Comparison of ENCODE assay signal across 12 cellular contexts in the genomic region with DNA sequence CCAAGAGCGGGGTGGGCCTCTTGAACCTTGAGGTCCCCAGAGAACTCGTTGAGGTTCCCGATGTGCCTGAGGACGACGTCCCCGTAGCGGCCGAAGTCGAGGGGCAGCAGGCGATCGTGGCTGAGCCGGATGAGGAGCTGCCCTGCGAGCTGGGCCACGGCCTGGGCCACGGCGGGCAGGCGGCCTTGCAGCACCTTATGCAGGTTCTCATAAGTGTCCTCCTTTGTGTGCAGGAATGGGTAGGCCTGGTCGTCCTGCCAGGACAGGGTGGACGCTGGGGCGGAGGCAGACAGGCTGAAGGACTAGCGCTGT. TPM values are rescaled to one million over a fixed set of nuclear protein-coding genes. Genes with fewer than 3 reads are reported as not detected.
DNase-seq lines count a peak whose midpoint lies in the region; ATAC-seq and TF ChIP-seq lines count a peak whose summit lies in the region.
"Had no signal": no experiment of that assay in that cellular context is flagged by ENCODE, and none has a peak within 500 bp of the region (broad histone marks: within the 10 kb centered on the region; RNA-seq: fewer than 3 reads in every experiment).

No MANE protein-coding gene starts in this region.

- H3K36me3 Mint-ChIP-seq in activated T-cell treated with anti-CD3 and anti-CD28 coated beads, Interleukin-2, amount 50 U/mL, for 4 hours (ENCODE audit: insufficient read depth): peaks cover 1% of the 10 kb centered on the region
- H3K36me3 Mint-ChIP-seq in glutamatergic neuron (ENCODE audit: unreplicated experiment): no peaks in the 10 kb centered on the region

- no peak for TF ChIP-seq CTCF in OCI-LY3 (IDR thresholded peaks at IDR 0.05; ENCODE audit: low read depth, low read length)
- no peak for TF ChIP-seq CTCF in glutamatergic neuron (IDR thresholded peaks at IDR 0.05; ENCODE audit: partially characterized antibody, unreplicated experiment)

- no peak for DNase-seq in activated T-cell treated with anti-CD3 and anti-CD28 coated beads, Interleukin-2, amount 50 U/mL, for 4 hours
- DNase-seq in activated T-cell treated with anti-CD3 and anti-CD28 coated beads for 4 hours: no peak
- no peak for DNase-seq in glutamatergic neuron
- no peak for DNase-seq in stimulated activated naive CD8-positive, alpha-beta T cell treated with anti-CD3 and anti-CD28 coated beads, Interleukin-15, amount 100 ng/mL, for 72 hours
- no peak for DNase-seq in activated effector memory CD4-positive, alpha-beta T cell treated with anti-CD3 and anti-CD28 coated beads, Interleukin-2, amount 50 U/mL, for 16 hours
- no peak for DNase-seq in GOT3 (lab: John Stamatoyannopoulos, UW)
- DNase-seq in SK-N-DZ (ENCODE audit: low spot score): no peak
- DNase-seq: NCI-H2107 had no signal

- no peaks in the 10 kb centered on the region for H3K79me2 ChIP-seq in OCI-LY3 (ENCODE audit: low read length)

- no peak overlapping the region for H2AFZ ChIP-seq in OCI-LY3 (ENCODE audit: low read depth, low read length)

- H3K4me3 ChIP-seq in OCI-LY3 (ENCODE audit: low read length): peak overlapping the region; percentile 88

- no peaks in the 10 kb centered on the region for H3K9me3 Mint-ChIP-seq in activated T-cell treated with anti-CD3 and anti-CD28 coated beads, Interleukin-2, amount 50 U/mL, for 4 hours
- H3K9me3 Mint-ChIP-seq in glutamatergic neuron (ENCODE audit: unreplicated experiment): peaks cover 5% of the 10 kb centered on the region
- no peaks in the 10 kb centered on the region for H3K9me3 Mint-ChIP-seq in stimulated activated naive CD8-positive, alpha-beta T cell treated with anti-CD3 and anti-CD28 coated beads, Interleukin-15, amount 100 ng/mL, for 72 hours

- ATAC-seq in activated T-cell treated with anti-CD3 and anti-CD28 coated beads, Interleukin-2, amount 50 U/mL, for 4 hours: no peak
- ATAC-seq in stimulated activated naive CD8-positive, alpha-beta T cell treated with anti-CD3 and anti-CD28 coated beads, Interleukin-15, amount 100 ng/mL, for 72 hours: no peak

- H3K4me1 Mint-ChIP-seq in activated T-cell treated with anti-CD3 and anti-CD28 coated beads, Interleukin-2, amount 50 U/mL, for 4 hours (ENCODE audit: low read depth): peaks cover 22% of the 10 kb centered on the region
- no peaks in the 10 kb centered on the region for H3K4me1 Mint-ChIP-seq in glutamatergic neuron (ENCODE audit: low read depth, unreplicated experiment)
- peaks cover 61% of the 10 kb centered on the region for H3K4me1 Mint-ChIP-seq in stimulated activated naive CD8-positive, alpha-beta T cell treated with anti-CD3 and anti-CD28 coated beads, Interleukin-15, amount 100 ng/mL, for 72 hours

- H3K27ac Mint-ChIP-seq in glutamatergic neuron (ENCODE audit: unreplicated experiment): no peak overlapping the region
- H3K27ac Mint-ChIP-seq in stimulated activated naive CD8-positive, alpha-beta T cell treated with anti-CD3 and anti-CD28 coated beads, Interleukin-15, amount 100 ng/mL, for 72 hours: peak overlapping the region in 1 of 2 donors; percentile 88

- H3K4me2 ChIP-seq in OCI-LY3 (ENCODE audit: low read length): peak overlapping the region; percentile 99

- H3K4me1 ChIP-seq in OCI-LY3 (ENCODE audit: low read length): peaks cover 12% of the 10 kb centered on the region; the same call in 1 of the 2 replicates

- H3K9ac ChIP-seq in OCI-LY3 (ENCODE audit: low read length): peak overlapping the region; percentile 72; the same call in 1 of the 2 replicates

- no peaks in the 10 kb centered on the region for H3K36me3 ChIP-seq in OCI-LY3 (replicated peaks; ENCODE audit: low read depth, low read length)
- H3K36me3 ChIP-seq: thoracic aorta had no signal

- H3K27ac ChIP-seq in OCI-LY3 (ENCODE audit: low read length): no peak overlapping the region
- H3K27ac ChIP-seq: thoracic aorta had no signal

- no peaks in the 10 kb centered on the region for H3K27me3 Mint-ChIP-seq in activated T-cell treated with anti-CD3 and anti-CD28 coated beads, Interleukin-2, amount 50 U/mL, for 4 hours (ENCODE audit: low read depth)
- peaks cover 15% of the 10 kb centered on the region for H3K27me3 Mint-ChIP-seq in glutamatergic neuron (ENCODE audit: unreplicated experiment)
- no peaks in the 10 kb centered on the region for H3K27me3 Mint-ChIP-seq in stimulated activated naive CD8-positive, alpha-beta T cell treated with anti-CD3 and anti-CD28 coated beads, Interleukin-15, amount 100 ng/mL, for 72 hours

- H4K20me1 ChIP-seq in OCI-LY3 (ENCODE audit: insufficient read depth, low read length): no peaks in the 10 kb centered on the region

- no peaks in the 10 kb centered on the region for H3K27me3 ChIP-seq in OCI-LY3 (ENCODE audit: low read depth, low read length)

- H3K9me3 ChIP-seq in OCI-LY3 (ENCODE audit: insufficient read depth, low read length): no peaks in the 10 kb centered on the region
- H3K9me3 ChIP-seq: esophagus muscularis mucosa, thoracic aorta had no signal

- H3K4me3 Mint-ChIP-seq in activated T-cell treated with anti-CD3 and anti-CD28 coated beads, Interleukin-2, amount 50 U/mL, for 4 hours: peak overlapping the region; percentile 71
- H3K4me3 Mint-ChIP-seq in glutamatergic neuron (ENCODE audit: unreplicated experiment): peak overlapping the region; percentile 20
- peak overlapping the region; percentile 80 to 82 for H3K4me3 Mint-ChIP-seq in stimulated activated naive CD8-positive, alpha-beta T cell treated with anti-CD3 and anti-CD28 coated beads, Interleukin-15, amount 100 ng/mL, for 72 hours

RNA-seq across cellular contexts. Expression of gene TFR2, which starts 14.2 kb away (rescaled TPM):
- 10 to 100 TPM; 11.8 to 16.1 (median 15.4) TPM for total RNA-seq in activated T-cell treated with anti-CD3 and anti-CD28 coated beads, Interleukin-2, amount 50 U/mL, for 4 hours
- 5.1 TPM for total RNA-seq in glutamatergic neuron (ENCODE audit: unreplicated experiment)
- 2.6 and 4.2 TPM in 2 replicates for polyA plus RNA-seq in SK-N-DZ (2014; cell fraction: cytosol; rRNA removed)
- polyA plus RNA-seq in SK-N-DZ (2014; cell fraction: nucleus; rRNA removed): 8.2 and 11.3 TPM in 2 replicates

RNA-seq across cellular contexts. Expression of gene MOSPD3, which starts 14.9 kb away (rescaled TPM):
- 1 to 10 TPM; 7.8 to 8.4 (median 7.9) TPM for total RNA-seq in activated T-cell treated with anti-CD3 and anti-CD28 coated beads, Interleukin-2, amount 50 U/mL, for 4 hours
- 37.1 TPM for total RNA-seq in glutamatergic neuron (ENCODE audit: unreplicated experiment)
- polyA plus RNA-seq in SK-N-DZ (2014; cell fraction: cytosol; rRNA removed): 19.6 and 22.9 TPM in 2 replicates
- 24.3 and 27.8 TPM in 2 replicates for polyA plus RNA-seq in SK-N-DZ (2014; cell fraction: nucleus; rRNA removed)

RNA-seq across cellular contexts. Expression of gene PCOLCE, which starts 25.0 kb away (rescaled TPM):
- 1 to 10 TPM; 1.4 to 3.1 (median 2.0) TPM for total RNA-seq in activated T-cell treated with anti-CD3 and anti-CD28 coated beads, Interleukin-2, amount 50 U/mL, for 4 hours
- total RNA-seq in glutamatergic neuron (ENCODE audit: unreplicated experiment): 33.9 TPM
- polyA plus RNA-seq in SK-N-DZ (2014; cell fraction: cytosol; rRNA removed): 148 and 210 TPM in 2 replicates
- 689 and 724 TPM in 2 replicates for polyA plus RNA-seq in SK-N-DZ (2014; cell fraction: nucleus; rRNA removed)

RNA-seq across cellular contexts. Expression of gene ACTL6B, which starts 29.1 kb away (rescaled TPM):
- total RNA-seq in activated T-cell treated with anti-CD3 and anti-CD28 coated beads, Interleukin-2, amount 50 U/mL, for 4 hours: not detected
- total RNA-seq in glutamatergic neuron (ENCODE audit: unreplicated experiment): 95.2 TPM
- 90.5 and 90.6 TPM in 2 replicates for polyA plus RNA-seq in SK-N-DZ (2014; cell fraction: cytosol; rRNA removed)
- 60.4 and 76.0 TPM in 2 replicates for polyA plus RNA-seq in SK-N-DZ (2014; cell fraction: nucleus; rRNA removed)
- total RNA-seq: esophagus muscularis mucosa, kidney epithelial cell, thoracic aorta had no signal

RNA-seq across cellular contexts. Expression of gene FBXO24, which starts 41.1 kb away (rescaled TPM):
- total RNA-seq in activated T-cell treated with anti-CD3 and anti-CD28 coated beads, Interleukin-2, amount 50 U/mL, for 4 hours: under 1 TPM; 0.14 to 0.40 (median 0.34) TPM
- 0.49 TPM for total RNA-seq in glutamatergic neuron (ENCODE audit: unreplicated experiment)
- 0.50 and 1.3 TPM in 2 replicates for polyA plus RNA-seq in SK-N-DZ (2014; cell fraction: cytosol; rRNA removed)
- 0.87 and 0.98 TPM in 2 replicates for polyA plus RNA-seq in SK-N-DZ (2014; cell fraction: nucleus; rRNA removed)
- total RNA-seq: thoracic aorta had no signal

Comparison
In these comparisons a context has a peak if more than half of its experiments do, and no peak if none do; other contexts are left out.
1. H3K4me3 Mint-ChIP-seq: peak in every context shown above with its lines; median percentile 81 in stimulated activated naive CD8-positive, alpha-beta T cell treated with anti-CD3 and anti-CD28 coated beads, Interleukin-15, amount 100 ng/mL, for 72 hours; 71 in activated T-cell treated with anti-CD3 and anti-CD28 coated beads, Interleukin-2, amount 50 U/mL, for 4 hours; 20 in glutamatergic neuron.